14 cellular contexts compared by ENCODE assay signal in genomic region chr2:98188351-98189046, GRCh38.
A peak's percentile ranks its signal among the peaks of the same experiment; 100 is the strongest.
DNase-seq lines count a peak whose midpoint lies in the region; ATAC-seq, FAIRE-seq and TF ChIP-seq lines count a peak whose summit lies in the region.
"Had no signal": no experiment of that assay in that cellular context is flagged by ENCODE, and none has a peak within 500 bp of the region (broad histone marks: within the 10 kb centered on the region; RNA-seq: fewer than 3 reads in every experiment).

No MANE protein-coding gene starts in this region.

- SMC1A ChIA-PET in GM12878 (lab: Charles Lee; ENCODE audit: uncharacterized antibody, unreplicated experiment): interaction anchor here (0.9 to 2.3 kb wide), 12 partner anchors 12 to 490 kb away, joined by 3 to 16 read pairs (median 4); no protein-coding TSS in a partner anchor

- DNase-seq in LHCN-M2 (ENCODE audit: low read depth) (peak; percentile 7), GM12878 (ENCODE audit: low read depth, low spot score) (no peak), mucosa of descending colon (no peak), HCEC 1CT (no peak), dorsolateral prefrontal cortex (no peak), SKM-1 (lab: John Stamatoyannopoulos, UW; ENCODE audit: unreplicated experiment) (no peak)
- DNase-seq: activated T-cell treated with anti-CD3 and anti-CD28 coated beads, Interleukin-2, amount 50 U/mL, for 72 hours; amniotic stem cell; stimulated activated CD4-positive, alpha-beta T cell treated with anti-CD3 and anti-CD28 coated beads, Interleukin-12 subunit alpha, Interleukin-12 subunit beta, amount 100 ng/mL, for 4 hours; thyroid gland had no signal

- RAD21 ChIA-PET in GM12878 (lab: Charles Lee; ENCODE audit: unreplicated experiment): interaction anchor here (0.7 to 1.9 kb wide), 7 partner anchors 12 to 490 kb away, joined by 3 to 10 read pairs (median 4); no protein-coding TSS in a partner anchor

- intact Hi-C loops in GM12878 (cut with micrococcal nuclease; ENCODE audit: unreplicated experiment): loop anchor here (5.0 to 10.0 kb wide), 3 partner anchors 196 to 484 kb away; no protein-coding TSS in a partner anchor
- intact Hi-C loops in mucosa of descending colon (cut with DNase I, micrococcal nuclease): no loop called here
- intact Hi-C loops in dorsolateral prefrontal cortex (cut with DNase I): no loop called here

- no peak for TF ChIP-seq EP300 in GM12878 (IDR thresholded peaks at IDR 0.05; ENCODE audit: borderline replicate concordance in 1 of 2, control insufficient read depth in 1 of 2, low read depth in 2 of 2, low read length in 2 of 2)

- no peak overlapping the region for H3K27ac ChIP-seq in GM12878 (ENCODE audit: control insufficient read depth, insufficient read depth)
- no peak overlapping the region for H3K27ac ChIP-seq in dorsolateral prefrontal cortex
- H3K27ac ChIP-seq: HL-60, thyroid gland had no signal

- TF ChIP-seq POLR2A in GM12878 (IDR thresholded peaks at IDR 0.05; ENCODE audit: low read depth, low read length): no peak

- FAIRE-seq in GM12878 (lab: Jason Lieb, UNC): no peak

- H2AFZ ChIP-seq in GM12878 (ENCODE audit: control insufficient read depth, low read depth, low read length): no peak overlapping the region

- no peak overlapping the region for H3K4me3 ChIP-seq in GM12878
- no peak overlapping the region for H3K4me3 ChIP-seq in mucosa of descending colon
- no peak overlapping the region for H3K4me3 ChIP-seq in dorsolateral prefrontal cortex
- H3K4me3 ChIP-seq: thyroid gland had no signal

- no peak overlapping the region for H3K4me2 ChIP-seq in GM12878 (ENCODE audit: control insufficient read depth, insufficient read depth)

- H3K36me3 ChIP-seq in GM12878 (ENCODE audit: control insufficient read depth in 2 of 2, insufficient read depth in 2 of 2, low read length in 1 of 2) (no peaks in the 10 kb centered on the region), mucosa of descending colon (ENCODE audit: low read depth) (no peaks in the 10 kb centered on the region)
- H3K36me3 ChIP-seq: thyroid gland had no signal

- no peaks in the 10 kb centered on the region for H3K79me2 ChIP-seq in GM12878 (ENCODE audit: control insufficient read depth, insufficient read depth, low read length)

- no peaks in the 10 kb centered on the region for H4K20me1 ChIP-seq in GM12878 (ENCODE audit: control insufficient read depth, insufficient read depth)

- H3K27me3 ChIP-seq in GM12878 (replicated peaks in 1 of 2; ENCODE audit: control insufficient read depth in 2 of 2, insufficient read depth in 2 of 2, low read length in 1 of 2) (no peaks in the 10 kb centered on the region; a peak in 1 of 4 replicates), dorsolateral prefrontal cortex (no peaks in the 10 kb centered on the region)
- H3K27me3 ChIP-seq: thyroid gland had no signal

- TF ChIP-seq CTCF in GM12873 (IDR thresholded peaks at IDR 0.05; ENCODE audit: insufficient read depth, low read depth, low read length, missing control alignments) (peak; percentile 17), GM12878 (IDR thresholded peaks at IDR 0.05 in 2 of 3, conservative IDR thresholded peaks at IDR 0.05 in 1 of 3; ENCODE audit: control insufficient read depth in 2 of 3, extremely low read depth in 1 of 3, insufficient read depth in 1 of 3, low read depth in 3 of 3, low read length in 3 of 3) (peak in 2 of 3 experiments; percentile 21 to 34; a peak in 3 of 6 replicates), mucosa of descending colon (IDR thresholded peaks at IDR 0.05) (no peak), dorsolateral prefrontal cortex (IDR thresholded peaks at IDR 0.05 in 54 of 56, conservative IDR thresholded peaks at IDR 0.05 in 2 of 56; ENCODE audit: low read depth in 1 of 56, partially characterized antibody in 56 of 56) (no peak)

- in situ Hi-C loops in GM12878 (cut with MboI): no loop called here

- ATAC-seq in GM12878: no peak
- ATAC-seq in mucosa of descending colon: peak; percentile 29
- ATAC-seq in GM19328 (IDR thresholded peaks at IDR 0.05; ENCODE audit: unreplicated experiment): no peak
- ATAC-seq: activated T-cell treated with anti-CD3 and anti-CD28 coated beads, Interleukin-2, amount 50 U/mL, for 72 hours; left lobe of liver had no signal

- POLR2A ChIA-PET in GM12878 (lab: Charles Lee): interaction anchor here (0.6 kb wide), 1 partner anchor 540 kb away, joined by 3 read pairs; no protein-coding TSS in a partner anchor

- WGBS in GM12878 (ENCODE audit: insufficient coverage, insufficient replicate concordance, low lambda C conversion rate, missing lambda C conversion rate): 55% methylated on average over 4 of the region's 4 CpGs

- CTCF ChIA-PET in GM12878 (lab: Yijun Ruan, JAX): interaction anchor here (0.5 to 3.2 kb wide), 15 partner anchors 11 to 598 kb away, joined by 3 to 16 read pairs (median 4); no protein-coding TSS in a partner anchor

- H3K9me3 ChIP-seq in GM12878 (replicated peaks; ENCODE audit: control insufficient read depth, insufficient read depth, low read length) (no peaks in the 10 kb centered on the region), mucosa of descending colon (no peaks in the 10 kb centered on the region)
- H3K9me3 ChIP-seq: thyroid gland had no signal

- H3K9ac ChIP-seq in GM12878 (ENCODE audit: control insufficient read depth, insufficient read depth, low read length): no peak overlapping the region

- BruUV-seq in GM12878 (replicated peaks; lab: Mats Ljungman, UMichigan): no TSS peak

- H3K4me1 ChIP-seq in GM12878 (ENCODE audit: control insufficient read depth, insufficient read depth, low read length): no peaks in the 10 kb centered on the region; the same call in 1 of the 2 replicates
- no peaks in the 10 kb centered on the region for H3K4me1 ChIP-seq in mucosa of descending colon (ENCODE audit: low read depth)
- H3K4me1 ChIP-seq: thyroid gland had no signal

- peak; percentile 51 for TF ChIP-seq RAD21 in GM12878 (IDR thresholded peaks at IDR 0.05; ENCODE audit: insufficient read depth, low read depth, low read length)

TF ChIP-seq in GM12878, 131 proteins besides CTCF, POLR2A, EP300 and RAD21:
- TF ChIP-seq SMC3 (IDR thresholded peaks at IDR 0.05; ENCODE audit: borderline replicate concordance, low read length) (peak; percentile 26; the same call in 1 of the 2 replicates), CREM (IDR thresholded peaks at IDR 0.05; ENCODE audit: low read depth) (no peak), DPF2 (IDR thresholded peaks at IDR 0.05) (no peak), SMARCA5 (IDR thresholded peaks at IDR 0.05) (no peak), SIX5 (IDR thresholded peaks at IDR 0.05; ENCODE audit: low read depth, low read length, severe bottlenecking) (no peak)
TF ChIP-seq in GM12878: peak in this region for 1.

Comparison
In these comparisons a context has a peak if more than half of its experiments do, and no peak if none do; other contexts are left out.
1. CTCF ChIP-seq: peak in GM12873 (single experiment) and GM12878 (2 of 3); none in mucosa of descending colon (single experiment) and dorsolateral prefrontal cortex (0 of 56).